18 cellular contexts compared by ENCODE assay signal in genomic region chr1:189606795-189607476, GRCh38.
DNase-seq lines count a peak whose midpoint lies in the region; ATAC-seq, FAIRE-seq and TF ChIP-seq lines count a peak whose summit lies in the region.
"Had no signal": no experiment of that assay in that cellular context is flagged by ENCODE, and none has a peak within 500 bp of the region (broad histone marks: within the 10 kb centered on the region; RNA-seq: fewer than 3 reads in every experiment).

No MANE protein-coding gene starts in this region.

- FAIRE-seq in A549 (lab: Jason Lieb, UNC), result peak; percentile 97
- FAIRE-seq: GM18507, GM19239 had no signal

- TF ChIP-seq CTCF in A549 (IDR thresholded peaks at IDR 0.05), result no peak
- no peak for TF ChIP-seq CTCF in fibroblast of the aortic adventitia (IDR thresholded peaks at IDR 0.05; ENCODE audit: insufficient read depth, low read length)
- no peak for TF ChIP-seq CTCF in dorsolateral prefrontal cortex (IDR thresholded peaks at IDR 0.05 in 54 of 56, conservative IDR thresholded peaks at IDR 0.05 in 2 of 56; ENCODE audit: low read depth in 1 of 56, partially characterized antibody in 56 of 56)

- peaks cover 31% of the 10 kb centered on the region for H3K4me1 ChIP-seq in A549
- H3K4me1 ChIP-seq: left lung, prostate gland had no signal

- H3K9me3 Mint-ChIP-seq in activated T-cell treated with anti-CD3 and anti-CD28 coated beads, Interleukin-2, amount 50 U/mL, for 24 hours, result peaks cover 8% of the 10 kb centered on the region
- H3K9me3 Mint-ChIP-seq: activated naive CD8-positive, alpha-beta T cell treated with anti-CD3 and anti-CD28 coated beads for 36 hours had no signal

- DNase-seq in A549 (ENCODE audit: low read depth in 1 of 2, low spot score in 1 of 2), result peak; percentile 13 to 92
- peak; percentile 71 for DNase-seq in HT1080 (ENCODE audit: low read depth)
- peak; percentile 41 for DNase-seq in amniotic stem cell (lab: John Stamatoyannopoulos, UW)
- DNase-seq in fibroblast of the aortic adventitia (ENCODE audit: low read depth), result peak; percentile 84
- no peak for DNase-seq in dorsolateral prefrontal cortex
- DNase-seq in activated T-cell treated with anti-CD3 and anti-CD28 coated beads, Interleukin-2, amount 50 U/mL, for 24 hours, result no peak
- DNase-seq: activated CD4-positive, alpha-beta T cell treated with anti-CD3 and anti-CD28 coated beads for 1 hour; activated naive CD8-positive, alpha-beta T cell treated with anti-CD3 and anti-CD28 coated beads for 36 hours; left lung; NCI-H2029; NCI-H748 treated with DMSO at 0.1 percent for 48 hours; substantia nigra; T-helper 2 cell had no signal

- CTCF ChIA-PET in A549 (lab: Yijun Ruan, JAX), result no interaction called here

- no peak overlapping the region for H3K4me3 ChIP-seq in A549
- no peak overlapping the region for H3K4me3 ChIP-seq in fibroblast of the aortic adventitia (ENCODE audit: low read depth, low read length)
- H3K4me3 ChIP-seq in dorsolateral prefrontal cortex, result no peak overlapping the region
- H3K4me3 ChIP-seq: left lung, prostate gland had no signal

- H3K9me3 ChIP-seq in A549, result 0 out of 3 replicates have a peak, but pooled peaks cover 3% of the 10 kb centered on the region
- H3K9me3 ChIP-seq: prostate gland had no signal

- H3K36me3 Mint-ChIP-seq in activated T-cell treated with anti-CD3 and anti-CD28 coated beads, Interleukin-2, amount 50 U/mL, for 24 hours (ENCODE audit: low read depth), result no peaks in the 10 kb centered on the region
- H3K36me3 Mint-ChIP-seq: activated naive CD8-positive, alpha-beta T cell treated with anti-CD3 and anti-CD28 coated beads for 36 hours had no signal

- peak; percentile 11 to 47; a peak in 3 of 5 replicates for TF ChIP-seq RAD21 in A549 (conservative IDR thresholded peaks at IDR 0.05 in 1 of 2, IDR thresholded peaks at IDR 0.05 in 1 of 2)

- peak; percentile 55 to 76; a peak in 3 of 5 replicates for TF ChIP-seq EP300 in A549 (IDR thresholded peaks at IDR 0.05)

- ATAC-seq in A549, result peak; percentile 91 to 94
- no peak for ATAC-seq in GM21619 (IDR thresholded peaks at IDR 0.05; ENCODE audit: unreplicated experiment)
- no peak for ATAC-seq in HG03159 (IDR thresholded peaks at IDR 0.05; ENCODE audit: unreplicated experiment)

- H3K4me2 ChIP-seq in A549, result peak overlapping the region; percentile 78

- H3K4me3 Mint-ChIP-seq in activated T-cell treated with anti-CD3 and anti-CD28 coated beads, Interleukin-2, amount 50 U/mL, for 24 hours, result no peak overlapping the region
- H3K4me3 Mint-ChIP-seq: activated naive CD8-positive, alpha-beta T cell treated with anti-CD3 and anti-CD28 coated beads for 36 hours had no signal

- no peaks in the 10 kb centered on the region for H3K27me3 Mint-ChIP-seq in activated T-cell treated with anti-CD3 and anti-CD28 coated beads, Interleukin-2, amount 50 U/mL, for 24 hours
- H3K27me3 Mint-ChIP-seq: activated naive CD8-positive, alpha-beta T cell treated with anti-CD3 and anti-CD28 coated beads for 36 hours had no signal

- POLR2A ChIA-PET in A549 (lab: Yijun Ruan, JAX), result no interaction called here

- H3K27ac ChIP-seq in A549 (peak overlapping the region; percentile 61 to 80; a peak in 5 of 6 replicates), dorsolateral prefrontal cortex (no peak overlapping the region)
- H3K27ac ChIP-seq: left lung, prostate gland had no signal

- no peak overlapping the region for H3K27ac Mint-ChIP-seq in activated T-cell treated with anti-CD3 and anti-CD28 coated beads, Interleukin-2, amount 50 U/mL, for 24 hours
- H3K27ac Mint-ChIP-seq: activated naive CD8-positive, alpha-beta T cell treated with anti-CD3 and anti-CD28 coated beads for 36 hours had no signal

- intact Hi-C loops in dorsolateral prefrontal cortex (cut with DNase I), result no loop called here

- no peaks in the 10 kb centered on the region for H3K4me1 Mint-ChIP-seq in activated T-cell treated with anti-CD3 and anti-CD28 coated beads, Interleukin-2, amount 50 U/mL, for 24 hours (ENCODE audit: low read depth)
- H3K4me1 Mint-ChIP-seq: activated naive CD8-positive, alpha-beta T cell treated with anti-CD3 and anti-CD28 coated beads for 36 hours had no signal

- H3K27me3 ChIP-seq in dorsolateral prefrontal cortex, result no peaks in the 10 kb centered on the region
- H3K27me3 ChIP-seq: left lung had no signal

- WGBS in A549 (ENCODE audit: missing lambda C conversion rate), result 24% methylated on average over 2 of the region's 2 CpGs

- TF ChIP-seq POLR2A in A549 (IDR thresholded peaks at IDR 0.05; ENCODE audit: low read length), result no peak

TF ChIP-seq in A549, 52 proteins besides CTCF, POLR2A, EP300 and RAD21:
- TF ChIP-seq MAZ (IDR thresholded peaks at IDR 0.05; ENCODE audit: borderline replicate concordance, low read depth, low read length), result no peak
- no peak for TF ChIP-seq HDAC2 (IDR thresholded peaks at IDR 0.05)
- no peak for TF ChIP-seq RFX5 (IDR thresholded peaks at IDR 0.05)
- TF ChIP-seq BHLHE40 (IDR thresholded peaks at IDR 0.05; ENCODE audit: low read depth, low read length), result no peak
- TF ChIP-seq FOSL2 (IDR thresholded peaks at IDR 0.05), result peak; percentile 82
- TF ChIP-seq FOSL2 (CRISPR knock-in tag; IDR thresholded peaks at IDR 0.05), result peak; percentile 93
- TF ChIP-seq RCOR1 (IDR thresholded peaks at IDR 0.05; ENCODE audit: low read depth, low read length), result no peak
- TF ChIP-seq NFE2L2 (conservative IDR thresholded peaks at IDR 0.05; ENCODE audit: low read length), result peak; percentile 75
- TF ChIP-seq JUNB (IDR thresholded peaks at IDR 0.05), result peak; percentile 94
- TF ChIP-seq CBX2 (IDR thresholded peaks at IDR 0.05; ENCODE audit: borderline replicate concordance, low read depth), result no peak
- TF ChIP-seq SMC3 (IDR thresholded peaks at IDR 0.05), result peak; percentile 26; the same call in 1 of the 3 replicates
- TF ChIP-seq NPAS2 (CRISPR knock-in tag; IDR thresholded peaks at IDR 0.05; ENCODE audit: borderline replicate concordance), result no peak
- peak; percentile 87; the same call in 1 of the 2 replicates for TF ChIP-seq HOXB5 (CRISPR knock-in tag; IDR thresholded peaks at IDR 0.05)
- peak in 1 of 2 experiments; percentile 67; a peak in 2 of 4 replicates for TF ChIP-seq CEBPB (IDR thresholded peaks at IDR 0.05)
- no peak for TF ChIP-seq RNF2 (IDR thresholded peaks at IDR 0.05; ENCODE audit: borderline replicate concordance, low read depth)
- peak; percentile 65 for TF ChIP-seq MAX (IDR thresholded peaks at IDR 0.05)
- TF ChIP-seq JUN (IDR thresholded peaks at IDR 0.05), result peak; percentile 53 to 55; a peak in 2 of 5 replicates
- TF ChIP-seq BCL3 (IDR thresholded peaks at IDR 0.05), result peak; percentile 34; the same call in 1 of the 3 replicates
- peak; percentile 95 for TF ChIP-seq GATA3 (IDR thresholded peaks at IDR 0.05; ENCODE audit: borderline replicate concordance)
- TF ChIP-seq FOXS1 (CRISPR knock-in tag; IDR thresholded peaks at IDR 0.05), result no peak
- TF ChIP-seq MAFK (IDR thresholded peaks at IDR 0.05; ENCODE audit: partially characterized antibody), result peak; percentile 98
- TF ChIP-seq PBX3 (IDR thresholded peaks at IDR 0.05), result peak; percentile 76

Comparison
In these comparisons a context has a peak if more than half of its experiments do, and no peak if none do; other contexts are left out.
1. ATAC-seq: peak in A549 (2 of 2); none in GM21619 (single experiment) and HG03159 (single experiment).
2. DNase-seq: peak in A549 (2 of 2), HT1080 (single experiment), amniotic stem cell (single experiment) and fibroblast of the aortic adventitia (single experiment); none in dorsolateral prefrontal cortex (0 of 10) and activated T-cell treated with anti-CD3 and anti-CD28 coated beads, Interleukin-2, amount 50 U/mL, for 24 hours (single experiment).
3. H3K27ac ChIP-seq: peak in A549 (2 of 2); none in dorsolateral prefrontal cortex (0 of 59).